7 cellular contexts compared by ENCODE assay signal in genomic region chr10:80408198-80409085, GRCh38. TPM values are rescaled to one million over a fixed set of nuclear protein-coding genes. Genes with fewer than 3 reads are reported as not detected.
DNase-seq lines count a peak whose midpoint lies in the region; ATAC-seq and TF ChIP-seq lines count a peak whose summit lies in the region.

PRXL2A (plus strand) TSS chr10:80408551; CDS start chr10:80420468, 11,917 bp downstream.

- no peak for TF ChIP-seq CTCF in kidney epithelial cell (IDR thresholded peaks at IDR 0.05; ENCODE audit: insufficient read depth, low read length, poor library complexity, severe bottlenecking)

- no peaks in the 10 kb centered on the region for H3K27me3 ChIP-seq in kidney epithelial cell (ENCODE audit: control insufficient read depth, insufficient read depth, low read length)

- H3K4me3 ChIP-seq in kidney epithelial cell (ENCODE audit: low read depth, low read length), result peak within 1 kb of the TSS; percentile 68

- H3K36me3 ChIP-seq in kidney epithelial cell (ENCODE audit: control insufficient read depth, insufficient read depth, low read length), result no peaks in the 10 kb centered on the region

- peak; percentile 96 for ATAC-seq in GM18502 (IDR thresholded peaks at IDR 0.05; ENCODE audit: poor library complexity, unreplicated experiment)
- peak; percentile 95 for ATAC-seq in HG02678 (IDR thresholded peaks at IDR 0.05; ENCODE audit: unreplicated experiment)

- DNase-seq in NCI-H1436 treated with DMSO at 0.1 percent for 48 hours (lab: John Stamatoyannopoulos, UW), result peak; percentile 29
- peak; percentile 81 for DNase-seq in activated CD4-positive, CD25-positive, alpha-beta regulatory T cell treated with anti-CD3 and anti-CD28 coated beads, Interleukin-2, amount 50 U/mL, for 72 hours
- peak; percentile 66 for DNase-seq in central memory CD4-positive, alpha-beta T cell
- no peak for DNase-seq in kidney epithelial cell (ENCODE audit: low read depth)
- DNase-seq in stimulated activated CD4-positive, alpha-beta T cell treated with anti-CD3 and anti-CD28 coated beads, Interleukin-15, amount 100 ng/mL, for 48 hours (ENCODE audit: low read depth in 2 of 2), result peak; percentile 67 to 81

RNA-seq across cellular contexts. Expression of gene PRXL2A, which starts in this region (rescaled TPM):
- 64.4 and 72.4 TPM in 2 replicates for total RNA-seq in kidney epithelial cell
